9 cellular contexts compared by ENCODE assay signal in the genomic region with DNA sequence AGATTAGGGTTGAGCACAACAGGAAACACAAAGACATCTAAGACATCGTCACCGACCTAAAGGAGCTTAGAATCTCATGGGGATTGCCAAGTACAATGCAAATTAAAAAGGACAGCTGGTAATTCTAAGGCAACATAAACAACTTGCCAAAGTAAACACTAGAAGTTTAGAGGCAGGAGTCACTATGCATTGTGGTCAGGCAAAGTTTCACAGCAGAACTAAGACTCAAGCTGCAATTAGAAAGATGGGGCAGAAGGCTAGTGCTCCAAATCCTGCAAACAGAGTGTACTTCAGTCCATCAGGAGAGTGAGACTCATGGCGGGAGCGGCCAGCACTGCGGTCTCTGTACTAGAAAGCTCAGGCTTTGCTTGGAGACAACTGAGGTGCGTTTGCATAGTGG. TPM values are rescaled to one million over a fixed set of nuclear protein-coding genes. Genes with fewer than 3 reads are reported as not detected.
DNase-seq lines count a peak whose midpoint lies in the region; ATAC-seq and TF ChIP-seq lines count a peak whose summit lies in the region.
"Had no signal": no experiment of that assay in that cellular context is flagged by ENCODE, and none has a peak within 500 bp of the region (broad histone marks: within the 10 kb centered on the region; RNA-seq: fewer than 3 reads in every experiment).

No MANE protein-coding gene starts in this region.

- H3K36me3 Mint-ChIP-seq in endodermal cell (ENCODE audit: low read depth) = peaks cover 21% of the 10 kb centered on the region

- ATAC-seq in GM21381 (IDR thresholded peaks at IDR 0.05; ENCODE audit: unreplicated experiment) (peak; percentile 80), HG03520 (IDR thresholded peaks at IDR 0.05; ENCODE audit: unreplicated experiment) (peak; percentile 85)

- peak; percentile 54 for DNase-seq in DMS53 (lab: John Stamatoyannopoulos, UW)
- DNase-seq in endodermal cell = peak; percentile 36
- no peak for DNase-seq in kidney tubule cell (ENCODE audit: low spot score)
- no peak for DNase-seq in SKM-1 (lab: John Stamatoyannopoulos, UW; ENCODE audit: unreplicated experiment)
- DNase-seq in NCI-H146 treated with DMSO at 0.1 percent for 48 hours (lab: John Stamatoyannopoulos, UW; ENCODE audit: unreplicated experiment) = no peak
- no peak for DNase-seq in NCI-H526 (lab: John Stamatoyannopoulos, UW)

- H3K27me3 Mint-ChIP-seq in endodermal cell (ENCODE audit: insufficient read depth) = no peaks in the 10 kb centered on the region

- H3K27ac ChIP-seq in endodermal cell (ENCODE audit: low read depth, low read length) = no peak overlapping the region
- H3K27ac ChIP-seq: cardiac muscle cell had no signal

- no peaks in the 10 kb centered on the region for H3K9me3 ChIP-seq in endodermal cell (ENCODE audit: control insufficient read depth, low read length)

- 88 to 89% methylated on average over 4 to 6 of the region's 6 CpGs for WGBS in endodermal cell (ENCODE audit: insufficient coverage in 1 of 2, insufficient read length in 1 of 2), 2 experiments

- no peaks in the 10 kb centered on the region for H3K9me3 Mint-ChIP-seq in endodermal cell

- H3K4me3 Mint-ChIP-seq in endodermal cell = no peak overlapping the region

- H3K36me3 ChIP-seq in endodermal cell (ENCODE audit: control insufficient read depth, insufficient read depth, low read length) = peaks cover 17% of the 10 kb centered on the region
- H3K36me3 ChIP-seq: cardiac muscle cell had no signal

- no peaks in the 10 kb centered on the region for H3K27me3 ChIP-seq in endodermal cell (ENCODE audit: control insufficient read depth, insufficient read depth, low read length, poor library complexity, severe bottlenecking)
- H3K27me3 ChIP-seq: cardiac muscle cell had no signal

- H3K9ac ChIP-seq in endodermal cell (ENCODE audit: extremely low read depth, low read length, poor library complexity, severe bottlenecking) = no peak overlapping the region

- H3K4me1 Mint-ChIP-seq in endodermal cell = peaks cover 26% of the 10 kb centered on the region

- peaks cover 4% of the 10 kb centered on the region for H3K4me1 ChIP-seq in endodermal cell (ENCODE audit: control insufficient read depth, insufficient read depth, low read length)

- TF ChIP-seq CTCF in endodermal cell (conservative IDR thresholded peaks at IDR 0.05) = no peak

- H3K4me3 ChIP-seq in endodermal cell (ENCODE audit: low read length) = no peak overlapping the region
- H3K4me3 ChIP-seq: cardiac muscle cell had no signal

- no peak overlapping the region for H3K27ac Mint-ChIP-seq in endodermal cell

RNA-seq across cellular contexts. Expression of gene HIPK2, which starts 52.7 kb away (rescaled TPM):
- 100 to 1,000 TPM in 1 of 2 donors, 10 to 100 TPM in 1; 95.1 to 125 TPM for total RNA-seq in endodermal cell
- polyA plus RNA-seq in endodermal cell (2013, experiment 1 of 2) = 32.0 TPM
- 35.9 TPM for polyA plus RNA-seq in endodermal cell (2013, experiment 2 of 2)

Comparison
In these comparisons a context has a peak if more than half of its experiments do, and no peak if none do; other contexts are left out.
1. DNase-seq: peak in DMS53 (single experiment) and endodermal cell (single experiment); none in kidney tubule cell (single experiment), SKM-1 (single experiment), NCI-H146 treated with DMSO at 0.1 percent for 48 hours (single experiment) and NCI-H526 (0 of 2).